Comparison of ENCODE assay signal across 12 cellular contexts in the genomic region with DNA sequence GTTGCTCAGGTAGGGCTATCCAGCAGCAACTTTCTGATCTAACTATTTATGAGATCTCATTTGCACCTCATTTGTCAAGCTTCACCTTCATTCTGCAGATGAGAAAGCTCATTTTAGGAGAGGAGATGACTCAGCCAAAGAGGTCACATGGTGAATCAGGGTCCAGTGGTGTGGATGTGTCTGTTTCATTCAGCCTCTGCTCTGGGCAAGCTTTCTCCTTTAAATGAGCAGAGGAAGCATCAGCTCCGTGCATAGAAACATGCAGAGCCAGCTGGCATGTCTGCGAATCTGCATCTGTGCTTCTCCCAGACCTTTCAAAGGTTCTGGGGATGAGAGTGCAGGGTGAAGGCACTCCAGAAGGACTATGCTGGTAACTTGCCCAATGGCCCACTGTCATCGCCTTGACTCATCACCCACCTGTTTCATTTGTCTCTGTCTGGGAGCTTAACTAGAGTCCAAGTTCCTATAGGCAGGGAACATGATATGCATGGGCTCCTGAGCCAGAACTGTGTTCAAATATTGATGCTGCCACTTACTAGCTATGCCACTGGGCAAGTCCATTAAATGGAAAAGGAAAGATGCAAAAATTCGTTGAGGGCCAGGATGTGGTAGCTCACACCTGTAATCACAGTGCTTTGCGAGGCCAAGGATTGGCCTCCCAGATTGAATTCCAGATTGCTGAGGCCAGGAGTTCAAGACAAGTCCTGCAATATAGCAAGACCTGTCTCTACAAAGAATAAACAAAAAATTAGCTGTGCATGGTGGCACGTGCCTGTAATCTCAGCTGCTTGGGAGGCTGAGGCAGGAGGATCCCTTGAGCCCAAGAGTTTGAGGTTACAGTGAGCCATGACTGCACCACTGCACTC.
A peak's percentile ranks its signal among the peaks of the same experiment; 100 is the strongest.
DNase-seq lines count a peak whose midpoint lies in the region; ATAC-seq and TF ChIP-seq lines count a peak whose summit lies in the region.
"Had no signal": no experiment of that assay in that cellular context is flagged by ENCODE, and none has a peak within 500 bp of the region (broad histone marks: within the 10 kb centered on the region; RNA-seq: fewer than 3 reads in every experiment).

No MANE protein-coding gene starts in this region.

- ATAC-seq in RWPE2 (ENCODE audit: low read depth) (peak; percentile 47), lower lobe of right lung (no peak)
- ATAC-seq in CD8-positive, alpha-beta T cell: no peak
- ATAC-seq: naive thymus-derived CD4-positive, alpha-beta T cell had no signal

- H3K27me3 ChIP-seq in RWPE2 (ENCODE audit: insufficient read depth, poor library complexity, severe bottlenecking) (no peaks in the 10 kb centered on the region), lower lobe of right lung (ENCODE audit: low read depth) (no peaks in the 10 kb centered on the region)
- H3K27me3 ChIP-seq in CD8-positive, alpha-beta T cell (ENCODE audit: insufficient read depth, low read length): no peaks in the 10 kb centered on the region
- H3K27me3 ChIP-seq: spleen had no signal

- no peaks in the 10 kb centered on the region for H3K9me3 ChIP-seq in RWPE2 (ENCODE audit: severe bottlenecking)
- no peaks in the 10 kb centered on the region for H3K9me3 ChIP-seq in lower lobe of right lung
- no peaks in the 10 kb centered on the region for H3K9me3 ChIP-seq in CD8-positive, alpha-beta T cell (ENCODE audit: low read length)
- H3K9me3 ChIP-seq: spleen had no signal

- CTCF ChIA-PET in CD8-positive, alpha-beta T cell (lab: Charles Lee): no interaction called here

- H3K4me1 ChIP-seq in RWPE2 (ENCODE audit: insufficient read depth, poor library complexity, severe bottlenecking) (peaks cover 26% of the 10 kb centered on the region), lower lobe of right lung (peaks cover 4% of the 10 kb centered on the region)
- no peaks in the 10 kb centered on the region for H3K4me1 ChIP-seq in CD8-positive, alpha-beta T cell (ENCODE audit: insufficient read depth, low read length)

- intact Hi-C loops in lower lobe of right lung (cut with DNase I): no loop called here
- intact Hi-C loops in CD8-positive, alpha-beta T cell (cut with DNase I, micrococcal nuclease): no loop called here

- TF ChIP-seq CTCF in RWPE2 (IDR thresholded peaks at IDR 0.05; ENCODE audit: poor library complexity, severe bottlenecking): no peak
- TF ChIP-seq CTCF in foreskin fibroblast (IDR thresholded peaks at IDR 0.05; ENCODE audit: low read depth, low read length): no peak
- TF ChIP-seq CTCF in lower lobe of right lung (IDR thresholded peaks at IDR 0.05): no peak
- TF ChIP-seq CTCF in CD8-positive, alpha-beta T cell (IDR thresholded peaks at IDR 0.05): no peak

- POLR2A ChIA-PET in CD8-positive, alpha-beta T cell (lab: Charles Lee): no interaction called here

- in situ Hi-C loops in ACHN (cut with HindIII; ENCODE audit: low pct_ligation_motif_present, low pct_unique_long_range_greater_than_20kb, low sequenced_read_pairs): no loop called here

- no peaks in the 10 kb centered on the region for H3K36me3 Mint-ChIP-seq in CD8-positive, alpha-beta T cell
- H3K36me3 Mint-ChIP-seq: naive thymus-derived CD4-positive, alpha-beta T cell had no signal

- no peak overlapping the region for H3K27ac Mint-ChIP-seq in CD8-positive, alpha-beta T cell
- H3K27ac Mint-ChIP-seq: naive thymus-derived CD4-positive, alpha-beta T cell; T-helper 2 cell treated with Interferon-gamma antibody and Interleukin-4, amounts not matched to agents 5 μg/mL and 100 μg/mL, for 36 hours had no signal

- H3K4me3 ChIP-seq in RWPE2 (ENCODE audit: severe bottlenecking) (no peak overlapping the region), foreskin fibroblast (ENCODE audit: low read depth in 1 of 2, low read length in 2 of 2) (no peak overlapping the region), lower lobe of right lung (no peak overlapping the region)
- no peak overlapping the region for H3K4me3 ChIP-seq in CD8-positive, alpha-beta T cell (ENCODE audit: low read depth, low read length)
- H3K4me3 ChIP-seq: spleen had no signal

- H3K4me1 Mint-ChIP-seq in CD8-positive, alpha-beta T cell (ENCODE audit: low read depth): no peaks in the 10 kb centered on the region
- H3K4me1 Mint-ChIP-seq: naive thymus-derived CD4-positive, alpha-beta T cell had no signal

- DNase-seq in COLO829 (ENCODE audit: low spot score): peak; percentile 55
- DNase-seq in HPDE6-E6E7 (ENCODE audit: extremely low spot score): peak; percentile 21
- no peak for DNase-seq in RWPE2 (ENCODE audit: low spot score)
- DNase-seq in foreskin fibroblast: peak; percentile 8 to 12
- no peak for DNase-seq in lower lobe of right lung
- no peak for DNase-seq in islet precursor cell
- no peak for DNase-seq in CD8-positive, alpha-beta T cell
- no peak for DNase-seq in ACHN
- DNase-seq: activated naive CD4-positive, alpha-beta T cell; naive thymus-derived CD4-positive, alpha-beta T cell; spleen had no signal

- peak overlapping the region; percentile 50 for H3K27ac ChIP-seq in RWPE2 (ENCODE audit: poor library complexity, severe bottlenecking)
- no peak overlapping the region for H3K27ac ChIP-seq in lower lobe of right lung
- H3K27ac ChIP-seq in CD8-positive, alpha-beta T cell (ENCODE audit: low read depth, low read length): no peak overlapping the region
- H3K27ac ChIP-seq: spleen had no signal

- peaks cover 14% of the 10 kb centered on the region for H3K27me3 Mint-ChIP-seq in CD8-positive, alpha-beta T cell (ENCODE audit: low read depth)

- H3K9me3 Mint-ChIP-seq in CD8-positive, alpha-beta T cell: peaks cover 2% of the 10 kb centered on the region
- H3K9me3 Mint-ChIP-seq: naive thymus-derived CD4-positive, alpha-beta T cell; T-helper 2 cell treated with Interferon-gamma antibody and Interleukin-4, amounts not matched to agents 5 μg/mL and 100 μg/mL, for 36 hours had no signal

- H3K4me3 Mint-ChIP-seq in CD8-positive, alpha-beta T cell: no peak overlapping the region
- H3K4me3 Mint-ChIP-seq: naive thymus-derived CD4-positive, alpha-beta T cell; T-helper 2 cell treated with Interferon-gamma antibody and Interleukin-4, amounts not matched to agents 5 μg/mL and 100 μg/mL, for 36 hours had no signal

- H3K36me3 ChIP-seq in RWPE2 (ENCODE audit: low read depth) (no peaks in the 10 kb centered on the region), lower lobe of right lung (no peaks in the 10 kb centered on the region)
- no peaks in the 10 kb centered on the region for H3K36me3 ChIP-seq in CD8-positive, alpha-beta T cell (ENCODE audit: insufficient read depth, low read length)
- H3K36me3 ChIP-seq: spleen had no signal

Comparison
In these comparisons a context has a peak if more than half of its experiments do, and no peak if none do; other contexts are left out.
1. DNase-seq: peak in COLO829 (single experiment), HPDE6-E6E7 (single experiment) and foreskin fibroblast (2 of 2); none in RWPE2 (single experiment), lower lobe of right lung (single experiment), islet precursor cell (single experiment), CD8-positive, alpha-beta T cell (0 of 7) and ACHN (single experiment).